Comparison of ENCODE assay signal across 14 cellular contexts in genomic region chr11:114173836-114174235, GRCh38.
DNase-seq lines count a peak whose midpoint lies in the region; ATAC-seq and TF ChIP-seq lines count a peak whose summit lies in the region.
"Had no signal": no experiment of that assay in that cellular context is flagged by ENCODE, and none has a peak within 500 bp of the region (broad histone marks: within the 10 kb centered on the region; RNA-seq: fewer than 3 reads in every experiment).

No MANE protein-coding gene starts in this region.

- no peak for TF ChIP-seq POLR2A in heart left ventricle (IDR thresholded peaks at IDR 0.05)
- TF ChIP-seq POLR2A in uterus (IDR thresholded peaks at IDR 0.05) = no peak

- no peak overlapping the region for H3K56ac ChIP-seq in mesendoderm (ENCODE audit: low read length)

- H3K4me3 Mint-ChIP-seq in effector memory CD8-positive, alpha-beta T cell = peak overlapping the region in 1 of 2 donors; percentile 62
- no peak overlapping the region for H3K4me3 Mint-ChIP-seq in natural killer cell treated with Interleukin-12 subunit alpha and Interleukin-12 subunit beta and Interleukin-15 and Interleukin-18, amount 100 ng/mL, for 72 hours
- H3K4me3 Mint-ChIP-seq: T-helper 1 cell treated with Interleukin-12 subunit alpha and Interleukin-12 subunit beta and Interleukin-4 antibody, amounts not matched to agents 30 μg/mL and 1 μg/mL, for 36 hours had no signal

- no peak overlapping the region for H3K18ac ChIP-seq in mesendoderm (ENCODE audit: low read length)

- H3K36me3 ChIP-seq in heart left ventricle = no peaks in the 10 kb centered on the region
- H3K36me3 ChIP-seq in uterus = no peaks in the 10 kb centered on the region
- no peaks in the 10 kb centered on the region for H3K36me3 ChIP-seq in mesendoderm (ENCODE audit: control insufficient read depth, insufficient read depth, low read length)

- no peaks in the 10 kb centered on the region for H3K27me3 ChIP-seq in heart left ventricle
- H3K27me3 ChIP-seq in uterus = no peaks in the 10 kb centered on the region
- H3K27me3 ChIP-seq in mesendoderm (ENCODE audit: insufficient read depth, low read length, poor library complexity) = no peaks in the 10 kb centered on the region

- peak overlapping the region; percentile 79 to 89 for H3K27ac Mint-ChIP-seq in effector memory CD8-positive, alpha-beta T cell
- H3K27ac Mint-ChIP-seq in natural killer cell treated with Interleukin-12 subunit alpha and Interleukin-12 subunit beta and Interleukin-15 and Interleukin-18, amount 100 ng/mL, for 72 hours = peak overlapping the region; percentile 14 to 82

- no peak overlapping the region for H3K4ac ChIP-seq in mesendoderm (ENCODE audit: low read depth, low read length)

- H2BK5ac ChIP-seq in mesendoderm (ENCODE audit: low read length) = no peak overlapping the region

- H3K27ac ChIP-seq in heart left ventricle (peak overlapping the region; percentile 80 to 100 (median 98)), uterus (peak overlapping the region; percentile 98 to 100), mesendoderm (ENCODE audit: low read depth, low read length) (no peak overlapping the region)

- TF ChIP-seq CTCF in heart left ventricle (IDR thresholded peaks at IDR 0.05) (no peak), uterus (IDR thresholded peaks at IDR 0.05) (no peak)

- peaks cover 9% of the 10 kb centered on the region for H3K36me3 Mint-ChIP-seq in effector memory CD8-positive, alpha-beta T cell (ENCODE audit: insufficient read depth)
- no peaks in the 10 kb centered on the region for H3K36me3 Mint-ChIP-seq in natural killer cell treated with Interleukin-12 subunit alpha and Interleukin-12 subunit beta and Interleukin-15 and Interleukin-18, amount 100 ng/mL, for 72 hours

- no peak for ATAC-seq in heart left ventricle
- ATAC-seq in left ventricle myocardium superior = no peak
- ATAC-seq in effector memory CD8-positive, alpha-beta T cell (replicated peaks) = no peak
- ATAC-seq in natural killer cell treated with Interleukin-12 subunit alpha and Interleukin-12 subunit beta and Interleukin-15 and Interleukin-18, amount 100 ng/mL, for 72 hours = no peak
- no peak for ATAC-seq in HG03025 (IDR thresholded peaks at IDR 0.05; ENCODE audit: low FRiP score, unreplicated experiment)
- ATAC-seq: PC-3 had no signal

- no peak overlapping the region for H3K9ac ChIP-seq in mesendoderm (ENCODE audit: low read length)

- 77 to 82% (median 79%) methylated on average over 5 of the region's 5 CpGs for WGBS in heart left ventricle, 4 donors
- WGBS in mesendoderm (ENCODE audit: extremely low coverage, insufficient coverage, low lambda C conversion rate) = no CpG with 5 or more reads among the region's 5 CpGs

- H4K8ac ChIP-seq in mesendoderm (ENCODE audit: low read depth, low read length) = no peak overlapping the region

- intact Hi-C loops in heart left ventricle (cut with DNase I) (loop anchor here in 4 of 10 donors (5.0 to 10.0 kb wide), 4 partner anchors 49 to 299 kb away; partner anchors contain the start of gene USP28 (in 1 of the 4)), left ventricle myocardium superior (cut with micrococcal nuclease) (no loop called here), uterus (cut with DNase I; ENCODE audit: low total_unique reads) (loop anchor here (10.0 kb wide), 1 partner anchor 129 kb away; no protein-coding TSS in a partner anchor)

- H3K4me3 ChIP-seq in heart left ventricle (peak overlapping the region in 3 of 12 donors; percentile 19 to 35 (median 31)), uterus (no peak overlapping the region), mesendoderm (ENCODE audit: low read length) (no peak overlapping the region)

- H3K79me2 ChIP-seq in mesendoderm (ENCODE audit: control insufficient read depth, insufficient read depth, low read length) = no peaks in the 10 kb centered on the region

- H3K4me2 ChIP-seq in mesendoderm (ENCODE audit: low read length) = no peak overlapping the region

- H3K9me3 Mint-ChIP-seq in effector memory CD8-positive, alpha-beta T cell = no peaks in the 10 kb centered on the region
- no peaks in the 10 kb centered on the region for H3K9me3 Mint-ChIP-seq in natural killer cell treated with Interleukin-12 subunit alpha and Interleukin-12 subunit beta and Interleukin-15 and Interleukin-18, amount 100 ng/mL, for 72 hours
- H3K9me3 Mint-ChIP-seq: T-helper 1 cell treated with Interleukin-12 subunit alpha and Interleukin-12 subunit beta and Interleukin-4 antibody, amounts not matched to agents 30 μg/mL and 1 μg/mL, for 36 hours had no signal

- no peak overlapping the region for H2AK5ac ChIP-seq in mesendoderm (ENCODE audit: low read length)

- H3K9me3 ChIP-seq in heart left ventricle (no peaks in the 10 kb centered on the region), uterus (no peaks in the 10 kb centered on the region)

- DNase-seq in heart left ventricle (no peak), left ventricle myocardium superior (no peak), uterus (no peak), mesendoderm (no peak), NCI-H2196 (lab: John Stamatoyannopoulos, UW; ENCODE audit: unreplicated experiment) (no peak)
- DNase-seq in effector memory CD8-positive, alpha-beta T cell = no peak
- DNase-seq in natural killer cell treated with Interleukin-12 subunit alpha and Interleukin-12 subunit beta and Interleukin-15 and Interleukin-18, amount 100 ng/mL, for 72 hours (ENCODE audit: low spot score) = no peak
- DNase-seq: effector CD8-positive, alpha-beta T cell; foreskin melanocyte; islet precursor cell; PC-3; stimulated activated CD8-positive, alpha-beta memory T cell treated with anti-CD3 and anti-CD28 coated beads, Interleukin-4, amount 100 ng/mL, for 48 hours had no signal

- H2BK120ac ChIP-seq in mesendoderm (ENCODE audit: low read depth, low read length) = no peak overlapping the region

- H3K23ac ChIP-seq in mesendoderm (ENCODE audit: low read length) = no peak overlapping the region

- peaks cover 55 to 64% of the 10 kb centered on the region in 2 donors for H3K4me1 Mint-ChIP-seq in effector memory CD8-positive, alpha-beta T cell (ENCODE audit: low read depth in 2 of 2)
- H3K4me1 Mint-ChIP-seq in natural killer cell treated with Interleukin-12 subunit alpha and Interleukin-12 subunit beta and Interleukin-15 and Interleukin-18, amount 100 ng/mL, for 72 hours (ENCODE audit: low read depth in 2 of 2) = peaks cover 55 to 86% of the 10 kb centered on the region in 2 donors

- no peak overlapping the region for H2BK15ac ChIP-seq in mesendoderm (replicated peaks; ENCODE audit: low read depth)

- no peak overlapping the region for H4K5ac ChIP-seq in mesendoderm (ENCODE audit: low read length)

- no peaks in the 10 kb centered on the region for H3K27me3 Mint-ChIP-seq in effector memory CD8-positive, alpha-beta T cell
- H3K27me3 Mint-ChIP-seq in natural killer cell treated with Interleukin-12 subunit alpha and Interleukin-12 subunit beta and Interleukin-15 and Interleukin-18, amount 100 ng/mL, for 72 hours = no peaks in the 10 kb centered on the region

- H3K4me1 ChIP-seq in heart left ventricle = peaks cover 64 to 100% (median 96%) of the 10 kb centered on the region in 12 donors
- peaks cover 60 to 83% of the 10 kb centered on the region in 2 donors for H3K4me1 ChIP-seq in uterus
- no peaks in the 10 kb centered on the region for H3K4me1 ChIP-seq in mesendoderm (ENCODE audit: control insufficient read depth, low read depth, low read length)

- H3K79me1 ChIP-seq in mesendoderm (ENCODE audit: low read length) = no peaks in the 10 kb centered on the region
